In genomic region chr1:67726224-67726623, GRCh38 we compare ENCODE assay signal across 17 cellular contexts. TPM values are rescaled to one million over a fixed set of nuclear protein-coding genes. Genes with fewer than 3 reads are reported as not detected.
A peak's percentile ranks its signal among the peaks of the same experiment; 100 is the strongest.
DNase-seq lines count a peak whose midpoint lies in the region; ATAC-seq and TF ChIP-seq lines count a peak whose summit lies in the region.
"Had no signal": no experiment of that assay in that cellular context is flagged by ENCODE, and none has a peak within 500 bp of the region (broad histone marks: within the 10 kb centered on the region; RNA-seq: fewer than 3 reads in every experiment).

No MANE protein-coding gene starts in this region.

- H3K36me3 Mint-ChIP-seq in activated T-helper 17 cell treated with anti-CD3 and anti-CD28 coated beads, Interleukin-2, amount 50 U/mL, for 72 hours (ENCODE audit: low read depth): no peaks in the 10 kb centered on the region
- H3K36me3 Mint-ChIP-seq: activated CD4-positive, alpha-beta memory T cell treated with anti-CD3 and anti-CD28 coated beads for 36 hours had no signal

- H3K4me3 Mint-ChIP-seq in activated T-helper 17 cell treated with anti-CD3 and anti-CD28 coated beads, Interleukin-2, amount 50 U/mL, for 72 hours: no peak overlapping the region
- H3K4me3 Mint-ChIP-seq: activated CD4-positive, alpha-beta memory T cell treated with anti-CD3 and anti-CD28 coated beads for 36 hours had no signal

- intact Hi-C loops in A673 (cut with micrococcal nuclease; ENCODE audit: unreplicated experiment): no loop called here

- no TSS peak for BruUV-seq in A673 (replicated peaks; lab: Mats Ljungman, UMichigan)

- H3K36me3 ChIP-seq in A673 (ENCODE audit: insufficient read depth, low read length, poor library complexity, severe bottlenecking) (no peaks in the 10 kb centered on the region), HEK293 (ENCODE audit: control insufficient read depth in 2 of 2, insufficient read depth in 1 of 2, low read length in 2 of 2) (no peaks in the 10 kb centered on the region)

- POLR2A ChIA-PET in A673 (lab: Charles Lee; ENCODE audit: low non-redundant PET) (no interaction called here), HEK293 (lab: Yijun Ruan, JAX) (no interaction called here)

- H3K9me3 ChIP-seq in A673 (ENCODE audit: low read depth, low read length, poor library complexity, severe bottlenecking): no peaks in the 10 kb centered on the region
- H3K9me3 ChIP-seq in HEK293 (ENCODE audit: control insufficient read depth, insufficient read depth, low read depth, low read length): no peaks in the 10 kb centered on the region

- no peaks in the 10 kb centered on the region for H3K27me3 ChIP-seq in A673 (replicated peaks; ENCODE audit: insufficient read depth, low read depth, low read length, poor library complexity)

- DNase-seq in A673 (ENCODE audit: low spot score): peak; percentile 32
- peak; percentile 32 for DNase-seq in foreskin melanocyte
- DNase-seq in HUDEP-2 (lab: John Stamatoyannopoulos, UW; ENCODE audit: unreplicated experiment in 76 of 76): no peak
- no peak for DNase-seq in NCI-H1694 treated with DMSO at 0.1 percent for 48 hours (lab: John Stamatoyannopoulos, UW)
- no peak for DNase-seq in stimulated activated CD8-positive, alpha-beta memory T cell treated with anti-CD3 and anti-CD28 coated beads, Interleukin-4, amount 100 ng/mL, for 48 hours
- DNase-seq: activated CD4-positive, alpha-beta memory T cell treated with anti-CD3 and anti-CD28 coated beads for 36 hours; activated effector memory CD4-positive, alpha-beta T cell treated with anti-CD3 and anti-CD28 coated beads, Interleukin-2, amount 50 U/mL, for 16 hours; DMS79; NCI-H1105; NCI-H526 treated with DMSO at 0.1 percent for 48 hours; stimulated activated CD4-positive, alpha-beta T cell treated with anti-CD3 and anti-CD28 coated beads, Interleukin-15, amount 100 ng/mL, for 24 hours; T1000 had no signal

- CTCF ChIA-PET in A673 (lab: Charles Lee): no interaction called here
- CTCF ChIA-PET in HEK293 (lab: Yijun Ruan, JAX): interaction anchor here (1.8 kb wide), 1 partner anchor 11 kb away, joined by 3 read pairs; no protein-coding TSS in a partner anchor

- H3K4me3 ChIP-seq in A673 (ENCODE audit: low read depth, low read length, poor library complexity, severe bottlenecking): no peak overlapping the region
- no peak overlapping the region for H3K4me3 ChIP-seq in HEK293 (ENCODE audit: low read depth, low read length)

- peak; percentile 67 for ATAC-seq in activated T-helper 17 cell treated with anti-CD3 and anti-CD28 coated beads, Interleukin-2, amount 50 U/mL, for 72 hours (replicated peaks)
- no peak for ATAC-seq in HG02973 (IDR thresholded peaks at IDR 0.05; ENCODE audit: unreplicated experiment)
- ATAC-seq: Right ventricle myocardium inferior had no signal

- peaks cover 26% of the 10 kb centered on the region for H3K4me1 ChIP-seq in A673 (ENCODE audit: insufficient read depth, low read length, poor library complexity, severe bottlenecking)
- no peaks in the 10 kb centered on the region; the same call in 1 of the 2 replicates for H3K4me1 ChIP-seq in HEK293 (ENCODE audit: control insufficient read depth, insufficient read depth, low read length)

- H3K4me1 Mint-ChIP-seq in activated T-helper 17 cell treated with anti-CD3 and anti-CD28 coated beads, Interleukin-2, amount 50 U/mL, for 72 hours: peaks cover 16% of the 10 kb centered on the region

- peak overlapping the region; percentile 29 for H3K27ac Mint-ChIP-seq in activated T-helper 17 cell treated with anti-CD3 and anti-CD28 coated beads, Interleukin-2, amount 50 U/mL, for 72 hours
- H3K27ac Mint-ChIP-seq: activated CD4-positive, alpha-beta memory T cell treated with anti-CD3 and anti-CD28 coated beads for 36 hours; progenitor cell of endocrine pancreas had no signal

- no peak for TF ChIP-seq CTCF in A673 (conservative IDR thresholded peaks at IDR 0.05; ENCODE audit: low read depth, low read length)
- TF ChIP-seq CTCF in HEK293 (tag by site-specific recombination; IDR thresholded peaks at IDR 0.05): no peak

- H3K27me3 Mint-ChIP-seq in activated T-helper 17 cell treated with anti-CD3 and anti-CD28 coated beads, Interleukin-2, amount 50 U/mL, for 72 hours: peaks cover 10% of the 10 kb centered on the region
- H3K27me3 Mint-ChIP-seq: progenitor cell of endocrine pancreas had no signal

- H3K9me3 Mint-ChIP-seq in activated T-helper 17 cell treated with anti-CD3 and anti-CD28 coated beads, Interleukin-2, amount 50 U/mL, for 72 hours: no peaks in the 10 kb centered on the region
- H3K9me3 Mint-ChIP-seq: activated CD4-positive, alpha-beta memory T cell treated with anti-CD3 and anti-CD28 coated beads for 36 hours had no signal

- no peak overlapping the region for H3K27ac ChIP-seq in A673 (ENCODE audit: low read depth, low read length, poor library complexity, severe bottlenecking)
- H3K27ac ChIP-seq in HEK293 (ENCODE audit: extremely low read depth, low read depth, low read length): no peak overlapping the region

TF ChIP-seq in HEK293, 187 proteins besides CTCF, POLR2A, EP300 and RAD21:
- TF ChIP-seq ATF2 (tag by site-specific recombination; IDR thresholded peaks at IDR 0.05; ENCODE audit: low read depth): peak; percentile 39; the same call in 1 of the 2 replicates
- no peak for TF ChIP-seq HOXC10 (CRISPR knock-in tag; IDR thresholded peaks at IDR 0.05)
- no peak for TF ChIP-seq ZNF707 (tag by site-specific recombination; IDR thresholded peaks at IDR 0.05)

RNA-seq across cellular contexts. Expression of gene GADD45A, which starts 41.2 kb away (rescaled TPM):
- 34.7 and 39.7 TPM in 2 replicates for total RNA-seq in A673 (2021)
- total RNA-seq in activated T-helper 17 cell treated with anti-CD3 and anti-CD28 coated beads, Interleukin-2, amount 50 U/mL, for 72 hours: 10 to 100 TPM; 70.9 to 83.8 TPM

Comparison
In these comparisons a context has a peak if more than half of its experiments do, and no peak if none do; other contexts are left out.
1. DNase-seq: peak in A673 (single experiment) and foreskin melanocyte (single experiment); none in HUDEP-2 (0 of 76), NCI-H1694 treated with DMSO at 0.1 percent for 48 hours (single experiment) and stimulated activated CD8-positive, alpha-beta memory T cell treated with anti-CD3 and anti-CD28 coated beads, Interleukin-4, amount 100 ng/mL, for 48 hours (single experiment).